Comparison of ENCODE assay signal across 16 cellular contexts in genomic region chr14:73140924-73141323, GRCh38. TPM values are rescaled to one million over a fixed set of nuclear protein-coding genes. Genes with fewer than 3 reads are reported as not detected.
DNase-seq lines count a peak whose midpoint lies in the region; ATAC-seq, FAIRE-seq and TF ChIP-seq lines count a peak whose summit lies in the region.
"Had no signal": no experiment of that assay in that cellular context is flagged by ENCODE, and none has a peak within 500 bp of the region (broad histone marks: within the 10 kb centered on the region; RNA-seq: fewer than 3 reads in every experiment).

No MANE protein-coding gene starts in this region.

- TF ChIP-seq CTCF in CD14-positive monocyte (IDR thresholded peaks at IDR 0.05) = no peak

- no peaks in the 10 kb centered on the region for H3K27me3 ChIP-seq in naive thymus-derived CD4-positive, alpha-beta T cell (ENCODE audit: control insufficient read depth in 2 of 2, insufficient read depth in 2 of 2, low read length in 2 of 2)
- H3K27me3 ChIP-seq: right atrium auricular region had no signal

- no peak for ATAC-seq in naive thymus-derived CD4-positive, alpha-beta T cell
- no peak for ATAC-seq in HG03460 (IDR thresholded peaks at IDR 0.05; ENCODE audit: unreplicated experiment)
- ATAC-seq in Right ventricle myocardium superior (ENCODE audit: poor library complexity) = no peak

- H3K9me3 Mint-ChIP-seq in CD14-positive monocyte = no peaks in the 10 kb centered on the region
- H3K9me3 Mint-ChIP-seq in activated T-helper 2 cell treated with anti-CD3 and anti-CD28 coated beads, Interferon-gamma antibody, Interleukin-2, Interleukin-4, amounts not matched to agents 10 μg/mL and 5 μg/mL and 100 μg/mL, durations not matched to agents 14 hours and 24 hours and 36 hours = no peaks in the 10 kb centered on the region
- peaks cover 0 to 3% (median 0%) of the 10 kb centered on the region in 11 donors for H3K9me3 Mint-ChIP-seq in naive thymus-derived CD4-positive, alpha-beta T cell
- H3K9me3 Mint-ChIP-seq: activated naive CD8-positive, alpha-beta T cell treated with anti-CD3 and anti-CD28 coated beads for 36 hours had no signal

- FAIRE-seq in GM12891 (lab: Jason Lieb, UNC) = peak; percentile 59
- FAIRE-seq: G401.6 had no signal

- H3K4me1 ChIP-seq in naive thymus-derived CD4-positive, alpha-beta T cell (ENCODE audit: control insufficient read depth in 2 of 2, insufficient read depth in 2 of 2, low read length in 2 of 2) = peaks cover 3 to 15% of the 10 kb centered on the region in 2 donors

- no peak overlapping the region for H3K27ac ChIP-seq in naive thymus-derived CD4-positive, alpha-beta T cell (ENCODE audit: low read depth, low read length)
- H3K27ac ChIP-seq: right atrium auricular region had no signal

- CTCF ChIA-PET in naive thymus-derived CD4-positive, alpha-beta T cell (lab: Charles Lee) = interaction anchor here (0.6 kb wide), 1 partner anchor 964 kb away, joined by 3 read pairs; no protein-coding TSS in a partner anchor

- H3K4me3 Mint-ChIP-seq in CD14-positive monocyte = no peak overlapping the region
- H3K4me3 Mint-ChIP-seq in activated T-helper 2 cell treated with anti-CD3 and anti-CD28 coated beads, Interferon-gamma antibody, Interleukin-2, Interleukin-4, amounts not matched to agents 10 μg/mL and 5 μg/mL and 100 μg/mL, durations not matched to agents 14 hours and 24 hours and 36 hours (ENCODE audit: low read depth) = no peak overlapping the region
- peak overlapping the region in 2 of 10 donors; percentile 24 for H3K4me3 Mint-ChIP-seq in naive thymus-derived CD4-positive, alpha-beta T cell
- H3K4me3 Mint-ChIP-seq: activated naive CD8-positive, alpha-beta T cell treated with anti-CD3 and anti-CD28 coated beads for 36 hours had no signal

- H3K27ac Mint-ChIP-seq in CD14-positive monocyte = peak overlapping the region in 6 of 7 donors; percentile 0 to 86 (median 56)
- H3K27ac Mint-ChIP-seq in activated T-helper 2 cell treated with anti-CD3 and anti-CD28 coated beads, Interferon-gamma antibody, Interleukin-2, Interleukin-4, amounts not matched to agents 10 μg/mL and 5 μg/mL and 100 μg/mL, durations not matched to agents 14 hours and 24 hours and 36 hours = peak overlapping the region; percentile 10
- H3K27ac Mint-ChIP-seq in naive thymus-derived CD4-positive, alpha-beta T cell = peak overlapping the region in 6 of 9 donors; percentile 11 to 79 (median 60)
- H3K27ac Mint-ChIP-seq: activated naive CD8-positive, alpha-beta T cell treated with anti-CD3 and anti-CD28 coated beads for 36 hours had no signal

- peaks cover 14 to 35% of the 10 kb centered on the region in 2 donors for H3K36me3 Mint-ChIP-seq in CD14-positive monocyte
- H3K36me3 Mint-ChIP-seq in activated T-helper 2 cell treated with anti-CD3 and anti-CD28 coated beads, Interferon-gamma antibody, Interleukin-2, Interleukin-4, amounts not matched to agents 10 μg/mL and 5 μg/mL and 100 μg/mL, durations not matched to agents 14 hours and 24 hours and 36 hours (ENCODE audit: low read depth) = peaks cover 17% of the 10 kb centered on the region
- H3K36me3 Mint-ChIP-seq in naive thymus-derived CD4-positive, alpha-beta T cell = peaks cover 4 to 13% (median 4%) of the 10 kb centered on the region in 5 donors

- peaks cover 38% of the 10 kb centered on the region for H3K4me1 Mint-ChIP-seq in CD14-positive monocyte
- H3K4me1 Mint-ChIP-seq in activated T-helper 2 cell treated with anti-CD3 and anti-CD28 coated beads, Interferon-gamma antibody, Interleukin-2, Interleukin-4, amounts not matched to agents 10 μg/mL and 5 μg/mL and 100 μg/mL, durations not matched to agents 14 hours and 24 hours and 36 hours (ENCODE audit: low read depth) = peaks cover 27% of the 10 kb centered on the region
- H3K4me1 Mint-ChIP-seq in naive thymus-derived CD4-positive, alpha-beta T cell = peaks cover 35 to 57% (median 53%) of the 10 kb centered on the region in 7 donors

- H3K27me3 Mint-ChIP-seq in CD14-positive monocyte (ENCODE audit: low read depth in 3 of 3) = no peaks in the 10 kb centered on the region
- no peaks in the 10 kb centered on the region for H3K27me3 Mint-ChIP-seq in activated T-helper 2 cell treated with anti-CD3 and anti-CD28 coated beads, Interferon-gamma antibody, Interleukin-2, Interleukin-4, amounts not matched to agents 10 μg/mL and 5 μg/mL and 100 μg/mL, durations not matched to agents 14 hours and 24 hours and 36 hours (ENCODE audit: low read depth)
- no peaks in the 10 kb centered on the region for H3K27me3 Mint-ChIP-seq in naive thymus-derived CD4-positive, alpha-beta T cell
- H3K27me3 Mint-ChIP-seq: activated naive CD8-positive, alpha-beta T cell treated with anti-CD3 and anti-CD28 coated beads for 36 hours had no signal

- H3K4me3 ChIP-seq in naive thymus-derived CD4-positive, alpha-beta T cell (ENCODE audit: low read length) = no peak overlapping the region
- H3K4me3 ChIP-seq: right atrium auricular region had no signal

- TF ChIP-seq POLR2A in GM12891 (IDR thresholded peaks at IDR 0.05; ENCODE audit: low read depth, low read length) = no peak

- DNase-seq in CD14-positive monocyte (ENCODE audit: low spot score) (no peak), GM12891 (ENCODE audit: insufficient read length, low spot score) (no peak), NCI-H2196 (lab: John Stamatoyannopoulos, UW; ENCODE audit: unreplicated experiment) (no peak), Right ventricle myocardium superior (no peak)
- no peak for DNase-seq in activated T-helper 2 cell treated with anti-CD3 and anti-CD28 coated beads, Interferon-gamma antibody, Interleukin-2, Interleukin-4, amounts not matched to agents 10 μg/mL and 5 μg/mL and 100 μg/mL, durations not matched to agents 14 hours and 24 hours and 36 hours (ENCODE audit: low spot score)
- no peak for DNase-seq in naive thymus-derived CD4-positive, alpha-beta T cell
- DNase-seq: activated CD4-positive, CD25-positive, alpha-beta regulatory T cell treated with anti-CD3 and anti-CD28 coated beads, Interleukin-2, amount 50 U/mL, for 72 hours; activated naive CD8-positive, alpha-beta T cell treated with anti-CD3 and anti-CD28 coated beads for 36 hours; AML-193; hypothalamus; NCI-H1930; NCI-H446 treated with DMSO at 0.1 percent for 48 hours; SHP77 had no signal

- peaks cover 0 to 5% (median 0%) of the 10 kb centered on the region in 3 experiments for H3K36me3 ChIP-seq in naive thymus-derived CD4-positive, alpha-beta T cell (ENCODE audit: control insufficient read depth in 2 of 3, insufficient read depth in 3 of 3, low read length in 3 of 3)
- H3K36me3 ChIP-seq: right atrium auricular region had no signal

- intact Hi-C loops in CD14-positive monocyte (cut with micrococcal nuclease) (no loop called here), Right ventricle myocardium superior (cut with DNase I) (no loop called here)
- intact Hi-C loops in activated T-helper 2 cell treated with anti-CD3 and anti-CD28 coated beads, Interferon-gamma antibody, Interleukin-2, Interleukin-4, amounts not matched to agents 10 μg/mL and 5 μg/mL and 100 μg/mL, durations not matched to agents 14 hours and 24 hours and 36 hours (cut with micrococcal nuclease) = no loop called here
- intact Hi-C loops in naive thymus-derived CD4-positive, alpha-beta T cell (cut with micrococcal nuclease) = no loop called here

- POLR2A ChIA-PET in naive thymus-derived CD4-positive, alpha-beta T cell (lab: Charles Lee) = no interaction called here

- H3K9me3 ChIP-seq in naive thymus-derived CD4-positive, alpha-beta T cell (ENCODE audit: control insufficient read depth in 2 of 3, low read length in 3 of 3) = no peaks in the 10 kb centered on the region
- H3K9me3 ChIP-seq: right atrium auricular region had no signal

TF ChIP-seq in GM12891, 5 proteins besides CTCF, POLR2A, EP300 and RAD21:
- no peak for TF ChIP-seq TAF1 (IDR thresholded peaks at IDR 0.05; ENCODE audit: low read depth, low read length)
- TF ChIP-seq POU2F2 (IDR thresholded peaks at IDR 0.05; ENCODE audit: low read depth, low read length) = no peak
- no peak for TF ChIP-seq SPI1 (IDR thresholded peaks at IDR 0.05; ENCODE audit: low read depth, low read length)
- no peak for TF ChIP-seq POLR2AphosphoS5 (IDR thresholded peaks at IDR 0.05; ENCODE audit: low read depth, low read length)
- no peak for TF ChIP-seq PAX5 (IDR thresholded peaks at IDR 0.05; ENCODE audit: insufficient read depth, low read length, severe bottlenecking)

RNA-seq across cellular contexts. Expression of gene PSEN1, which starts 4.6 kb away (rescaled TPM):
- polyA plus RNA-seq in CD14-positive monocyte = 100 to 1,000 TPM in 1 of 2 donors, 10 to 100 TPM in 1; 85.6 to 130 TPM
- polyA plus RNA-seq in GM12891 (2012; ENCODE audit: low read depth, missing spikeins) = 15.4 TPM
- total RNA-seq in activated T-helper 2 cell treated with anti-CD3 and anti-CD28 coated beads, Interferon-gamma antibody, Interleukin-2, Interleukin-4, amounts not matched to agents 10 μg/mL and 5 μg/mL and 100 μg/mL, durations not matched to agents 14 hours and 24 hours and 36 hours = 34.7 and 36.5 TPM in 2 replicates
- 10 to 100 TPM; 32.7 to 55.8 (median 49.3) TPM for total RNA-seq in naive thymus-derived CD4-positive, alpha-beta T cell
- polyA plus RNA-seq in naive thymus-derived CD4-positive, alpha-beta T cell = 10 to 100 TPM; 23.7 to 37.6 TPM
- total RNA-seq in Right ventricle myocardium superior = 21.5 TPM

Comparison
In these comparisons a context has a peak if more than half of its experiments do, and no peak if none do; other contexts are left out.
1. H3K27ac Mint-ChIP-seq: peak in every context shown above with its lines; median percentile 60 in naive thymus-derived CD4-positive, alpha-beta T cell; 56 in CD14-positive monocyte; 10 in activated T-helper 2 cell treated with anti-CD3 and anti-CD28 coated beads, Interferon-gamma antibody, Interleukin-2, Interleukin-4, amounts not matched to agents 10 μg/mL and 5 μg/mL and 100 μg/mL, durations not matched to agents 14 hours and 24 hours and 36 hours.